Comparison of ENCODE assay signal across 16 cellular contexts in the genomic region with DNA sequence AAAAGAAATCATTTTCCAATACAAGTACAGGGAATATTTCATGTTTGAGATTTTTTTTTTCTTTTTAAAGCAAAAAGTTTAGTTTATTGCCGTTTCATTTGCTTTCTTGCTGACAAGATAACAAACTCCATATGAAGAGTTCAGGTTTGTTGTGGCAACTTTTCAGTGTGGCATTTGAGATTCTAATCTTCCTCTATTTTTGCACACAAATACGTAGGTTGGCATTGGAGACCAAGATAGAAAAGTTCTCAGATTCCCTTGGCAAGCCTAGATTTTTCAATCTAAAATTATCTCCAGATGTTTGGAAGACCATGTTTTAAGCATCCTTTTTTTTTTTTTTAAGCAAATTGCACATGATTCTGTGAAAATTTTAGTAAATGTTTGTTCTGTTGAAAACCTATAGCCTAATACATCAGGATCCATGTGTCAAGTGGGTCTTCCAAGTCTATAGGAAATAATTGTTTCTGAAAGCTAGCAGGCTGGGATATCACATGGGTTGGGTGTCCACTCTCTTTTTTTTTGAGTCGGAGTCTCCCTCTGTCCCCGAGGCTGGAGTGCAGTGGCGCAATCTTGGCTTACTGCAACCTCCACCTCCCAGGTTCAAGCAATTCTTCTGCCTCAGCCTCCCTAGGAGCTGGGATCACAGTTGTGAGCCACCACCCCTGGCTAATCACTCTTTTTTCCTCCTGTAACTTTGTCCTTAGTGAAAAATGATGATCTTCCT. TPM values are rescaled to one million over a fixed set of nuclear protein-coding genes. Genes with fewer than 3 reads are reported as not detected.
A peak's percentile ranks its signal among the peaks of the same experiment; 100 is the strongest.
DNase-seq lines count a peak whose midpoint lies in the region; ATAC-seq lines count a peak whose summit lies in the region.
"Had no signal": no experiment of that assay in that cellular context is flagged by ENCODE, and none has a peak within 500 bp of the region (broad histone marks: within the 10 kb centered on the region; RNA-seq: fewer than 3 reads in every experiment).

No MANE protein-coding gene starts in this region.

- peaks cover 45% of the 10 kb centered on the region for H3K4me1 Mint-ChIP-seq in activated T-cell treated with anti-CD3 and anti-CD28 coated beads, Interleukin-2, amount 50 U/mL, for 4 hours (ENCODE audit: low read depth)
- peaks cover 59 to 67% (median 65%) of the 10 kb centered on the region in 3 donors for H3K4me1 Mint-ChIP-seq in T-cell

- H3K36me3 Mint-ChIP-seq in activated T-cell treated with anti-CD3 and anti-CD28 coated beads, Interleukin-2, amount 50 U/mL, for 4 hours (ENCODE audit: insufficient read depth), result no peaks in the 10 kb centered on the region
- H3K36me3 Mint-ChIP-seq in T-cell, result peaks cover 5% of the 10 kb centered on the region

- CTCF ChIA-PET in T-cell (lab: Charles Lee), result interaction anchor here in 1 of 2 donors (0.7 to 1.0 kb wide), 3 partner anchors 12 to 942 kb away, joined by 3 to 5 read pairs (median 4); no protein-coding TSS in a partner anchor

- H3K4me3 Mint-ChIP-seq in activated T-cell treated with anti-CD3 and anti-CD28 coated beads, Interleukin-2, amount 50 U/mL, for 4 hours, result peak overlapping the region; percentile 11
- H3K4me3 Mint-ChIP-seq in T-cell, result peak overlapping the region; percentile 39 to 47 (median 47)
- H3K4me3 Mint-ChIP-seq: central memory CD8-positive, alpha-beta T cell had no signal

- H3K4me3 ChIP-seq in skeletal muscle tissue (ENCODE audit: low read length in 3 of 3), result peak overlapping the region in 1 of 3 donors; percentile 14
- H3K4me3 ChIP-seq: SJCRH30 had no signal

- no peaks in the 10 kb centered on the region for H3K9me3 Mint-ChIP-seq in activated T-cell treated with anti-CD3 and anti-CD28 coated beads, Interleukin-2, amount 50 U/mL, for 4 hours
- no peaks in the 10 kb centered on the region for H3K9me3 Mint-ChIP-seq in T-cell
- H3K9me3 Mint-ChIP-seq: central memory CD8-positive, alpha-beta T cell had no signal

- DNase-seq in activated T-cell treated with anti-CD3 and anti-CD28 coated beads, Interleukin-2, amount 50 U/mL, for 4 hours, result no peak
- no peak for DNase-seq in activated T-cell treated with anti-CD3 and anti-CD28 coated beads, Interleukin-2, amount 50 U/mL, for 48 hours
- no peak for DNase-seq in T-cell
- DNase-seq in fibroblast of the conjunctiva (ENCODE audit: low read depth), result peak; percentile 34
- DNase-seq in head of caudate nucleus, result no peak
- no peak for DNase-seq in SKM-1 treated with dmso at 0.1 percent for 144 hours (lab: John Stamatoyannopoulos, UW; ENCODE audit: unreplicated experiment)
- DNase-seq: activated CD8-positive, alpha-beta memory T cell treated with anti-CD3 and anti-CD28 coated beads for 24 hours; activated naive CD4-positive, alpha-beta T cell treated with anti-CD3 and anti-CD28 coated beads, Interleukin-2, amount 50 U/mL, for 16 hours; NCI-H1048; NCI-H226; retina; SJCRH30; stimulated activated CD4-positive, alpha-beta T cell treated with anti-CD3 and anti-CD28 coated beads, Interleukin-2, amount 100 ng/mL, for 24 hours had no signal

- intact Hi-C loops in head of caudate nucleus (cut with DNase I), result no loop called here

- peak overlapping the region; percentile 31 to 34 for H3K27ac Mint-ChIP-seq in T-cell

- ATAC-seq in activated T-cell treated with anti-CD3 and anti-CD28 coated beads, Interleukin-2, amount 50 U/mL, for 4 hours, result no peak
- ATAC-seq in T-cell (replicated peaks in 1 of 4) (no peak), GM19351 (IDR thresholded peaks at IDR 0.05; ENCODE audit: unreplicated experiment) (no peak)

- no peaks in the 10 kb centered on the region for H3K9me3 ChIP-seq in skeletal muscle tissue (ENCODE audit: control insufficient read depth in 3 of 3, low read length in 3 of 3)
- H3K9me3 ChIP-seq: SJCRH30 had no signal

- H3K36me3 ChIP-seq in skeletal muscle tissue (ENCODE audit: control insufficient read depth in 3 of 3, insufficient read depth in 3 of 3, low read length in 3 of 3), result no peaks in the 10 kb centered on the region
- H3K36me3 ChIP-seq: SJCRH30 had no signal

- H3K4me1 ChIP-seq in skeletal muscle tissue (ENCODE audit: control insufficient read depth in 3 of 3, insufficient read depth in 3 of 3, low read length in 3 of 3), result peaks cover 31 to 45% (median 42%) of the 10 kb centered on the region in 3 donors

- H3K27ac ChIP-seq in skeletal muscle tissue (ENCODE audit: low read depth, low read length), result peak overlapping the region; percentile 44
- H3K27ac ChIP-seq: SJCRH30 had no signal

- H3K9ac ChIP-seq in skeletal muscle tissue (ENCODE audit: low read depth in 1 of 3, low read length in 3 of 3), result peak overlapping the region; percentile 20 to 54 (median 38)

- no peaks in the 10 kb centered on the region for H3K27me3 ChIP-seq in skeletal muscle tissue (ENCODE audit: control insufficient read depth in 3 of 3, insufficient read depth in 3 of 3, low read length in 3 of 3)
- H3K27me3 ChIP-seq: SJCRH30 had no signal

- POLR2A ChIA-PET in T-cell (lab: Charles Lee), result interaction anchor here in 1 of 2 donors (0.7 kb wide), 3 partner anchors 13 to 212 kb away, joined by 3 to 11 read pairs (median 6); no protein-coding TSS in a partner anchor

- no peaks in the 10 kb centered on the region for H3K27me3 Mint-ChIP-seq in activated T-cell treated with anti-CD3 and anti-CD28 coated beads, Interleukin-2, amount 50 U/mL, for 4 hours (ENCODE audit: low read depth)
- H3K27me3 Mint-ChIP-seq in T-cell, result no peaks in the 10 kb centered on the region
- H3K27me3 Mint-ChIP-seq: central memory CD8-positive, alpha-beta T cell had no signal

RNA-seq across cellular contexts. Expression of gene GARRE1, which starts 2.6 kb away (rescaled TPM):
- 1 to 10 TPM; 8.1 to 8.9 (median 8.4) TPM for total RNA-seq in activated T-cell treated with anti-CD3 and anti-CD28 coated beads, Interleukin-2, amount 50 U/mL, for 4 hours
- 10 to 100 TPM; 31.8 to 51.6 (median 34.8) TPM for total RNA-seq in T-cell
- total RNA-seq in skeletal muscle tissue, result 17.2 TPM
